In the genomic region with DNA sequence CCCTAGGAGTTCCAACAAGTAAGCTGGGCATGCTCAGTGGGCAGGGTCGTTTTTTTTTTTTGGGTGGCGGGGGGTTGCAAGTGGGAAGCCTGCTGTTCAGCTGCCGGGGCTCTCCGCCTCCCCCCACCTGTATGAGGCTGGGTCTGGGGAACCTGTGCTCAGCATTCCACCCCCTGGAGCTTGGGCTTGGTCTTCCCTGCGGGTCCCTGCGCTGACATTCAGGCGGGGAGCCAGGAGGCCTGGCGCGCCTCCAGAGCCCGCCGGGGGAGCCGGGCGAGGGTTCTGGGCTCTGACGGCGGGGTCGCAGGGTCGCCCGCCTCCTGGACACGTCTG, we compare ENCODE assay signal across 8 cellular contexts. TPM values are rescaled to one million over a fixed set of nuclear protein-coding genes. Genes with fewer than 3 reads are reported as not detected.
DNase-seq lines count a peak whose midpoint lies in the region; ATAC-seq and TF ChIP-seq lines count a peak whose summit lies in the region.

No MANE protein-coding gene starts in this region.

- peaks cover 47% of the 10 kb centered on the region for H3K4me1 Mint-ChIP-seq in stimulated activated naive CD8-positive, alpha-beta T cell treated with anti-CD3 and anti-CD28 coated beads, Interleukin-15, Interleukin-2, amounts not matched to agents 100 ng/mL and 50 ng/mL, for 24 hours (ENCODE audit: low read depth)
- peaks cover 34% of the 10 kb centered on the region for H3K4me1 Mint-ChIP-seq in activated CD4-positive, alpha-beta memory T cell treated with anti-CD3 and anti-CD28 coated beads for 36 hours (ENCODE audit: low read depth)

- peak overlapping the region; percentile 92 to 100 (median 99) for H3K27ac ChIP-seq in heart right ventricle

- no peaks in the 10 kb centered on the region for H3K9me3 Mint-ChIP-seq in stimulated activated naive CD8-positive, alpha-beta T cell treated with anti-CD3 and anti-CD28 coated beads, Interleukin-15, Interleukin-2, amounts not matched to agents 100 ng/mL and 50 ng/mL, for 24 hours
- H3K9me3 Mint-ChIP-seq in activated CD4-positive, alpha-beta memory T cell treated with anti-CD3 and anti-CD28 coated beads for 36 hours, result no peaks in the 10 kb centered on the region

- peak overlapping the region; percentile 61 for H3K27ac Mint-ChIP-seq in stimulated activated naive CD8-positive, alpha-beta T cell treated with anti-CD3 and anti-CD28 coated beads, Interleukin-15, Interleukin-2, amounts not matched to agents 100 ng/mL and 50 ng/mL, for 24 hours
- H3K27ac Mint-ChIP-seq in activated CD4-positive, alpha-beta memory T cell treated with anti-CD3 and anti-CD28 coated beads for 36 hours, result no peak overlapping the region

- CTCF ChIA-PET in activated CD4-positive, alpha-beta memory T cell treated with anti-CD3 and anti-CD28 coated beads for 36 hours (lab: Charles Lee), result no interaction called here

- H3K27me3 ChIP-seq in heart right ventricle, result no peaks in the 10 kb centered on the region
- no peaks in the 10 kb centered on the region for H3K27me3 ChIP-seq in skeletal muscle satellite cell (ENCODE audit: control insufficient read depth, insufficient read depth, low read length)

- H3K4me3 ChIP-seq in heart right ventricle (peak overlapping the region; percentile 45 to 92 (median 72)), skeletal muscle satellite cell (ENCODE audit: low read length) (peak overlapping the region; percentile 82)

- intact Hi-C loops in activated CD4-positive, alpha-beta memory T cell treated with anti-CD3 and anti-CD28 coated beads for 36 hours (cut with micrococcal nuclease), result loop anchor here (5.0 kb wide), 2 partner anchors 37 to 152 kb away; no protein-coding TSS in a partner anchor
- intact Hi-C loops in heart right ventricle (cut with DNase I), result loop anchor here in 6 of 10 donors (5.0 to 10.0 kb wide), 6 partner anchors 33 to 149 kb away; partner anchors contain the start of gene NR4A2 (in 1 of the 6)

- H3K9ac ChIP-seq in skeletal muscle satellite cell (ENCODE audit: low read depth, low read length), result peak overlapping the region; percentile 94

- H3K4me2 ChIP-seq in skeletal muscle satellite cell (ENCODE audit: low read length), result peak overlapping the region; percentile 86

- POLR2A ChIA-PET in activated CD4-positive, alpha-beta memory T cell treated with anti-CD3 and anti-CD28 coated beads for 36 hours (lab: Charles Lee), result interaction anchor here (0.9 to 2.6 kb wide), 2 partner anchors 35 to 101 kb away, joined by 3 to 12 read pairs; no protein-coding TSS in a partner anchor

- DNase-seq in stimulated activated naive CD8-positive, alpha-beta T cell treated with anti-CD3 and anti-CD28 coated beads, Interleukin-15, Interleukin-2, amounts not matched to agents 100 U/mL and 50 U/mL, for 24 hours, result no peak
- no peak for DNase-seq in activated CD4-positive, alpha-beta memory T cell treated with anti-CD3 and anti-CD28 coated beads for 36 hours
- no peak for DNase-seq in heart right ventricle
- DNase-seq in central memory CD4-positive, alpha-beta T cell, result no peak
- no peak for DNase-seq in NK-92 treated with Interleukin-12 subunit alpha and Interleukin-12 subunit beta, amount 100 ng/mL, for 24 hours (lab: John Stamatoyannopoulos, UW)

- H3K36me3 ChIP-seq in heart right ventricle (no peaks in the 10 kb centered on the region), skeletal muscle satellite cell (ENCODE audit: insufficient read depth, low read length) (no peaks in the 10 kb centered on the region)

- peaks cover 25% of the 10 kb centered on the region for H3K36me3 Mint-ChIP-seq in stimulated activated naive CD8-positive, alpha-beta T cell treated with anti-CD3 and anti-CD28 coated beads, Interleukin-15, Interleukin-2, amounts not matched to agents 100 ng/mL and 50 ng/mL, for 24 hours (ENCODE audit: low read depth)
- H3K36me3 Mint-ChIP-seq in activated CD4-positive, alpha-beta memory T cell treated with anti-CD3 and anti-CD28 coated beads for 36 hours, result peaks cover 4% of the 10 kb centered on the region

- no peak for ATAC-seq in stimulated activated naive CD8-positive, alpha-beta T cell treated with anti-CD3 and anti-CD28 coated beads, Interleukin-15, Interleukin-2, amounts not matched to agents 100 U/mL and 50 U/mL, for 24 hours
- ATAC-seq in heart right ventricle (peak in 5 of 8 donors; percentile 11 to 39 (median 37)), HG03520 (IDR thresholded peaks at IDR 0.05; ENCODE audit: unreplicated experiment) (no peak)

- H3K4me1 ChIP-seq in heart right ventricle (peaks cover 5 to 52% (median 24%) of the 10 kb centered on the region in 9 donors), skeletal muscle satellite cell (ENCODE audit: control insufficient read depth, insufficient read depth, low read length) (peaks cover 44% of the 10 kb centered on the region)

- no peaks in the 10 kb centered on the region for H3K9me3 ChIP-seq in heart right ventricle
- no peaks in the 10 kb centered on the region for H3K9me3 ChIP-seq in skeletal muscle satellite cell (replicated peaks; ENCODE audit: low read length)

- 3% methylated on average over 14 to 19 of the region's 19 CpGs for WGBS in heart right ventricle, 2 donors

- no peak for TF ChIP-seq CTCF in heart right ventricle (IDR thresholded peaks at IDR 0.05)

- H3K27me3 Mint-ChIP-seq in stimulated activated naive CD8-positive, alpha-beta T cell treated with anti-CD3 and anti-CD28 coated beads, Interleukin-15, Interleukin-2, amounts not matched to agents 100 ng/mL and 50 ng/mL, for 24 hours, result no peaks in the 10 kb centered on the region
- H3K27me3 Mint-ChIP-seq in activated CD4-positive, alpha-beta memory T cell treated with anti-CD3 and anti-CD28 coated beads for 36 hours, result no peaks in the 10 kb centered on the region

- peak overlapping the region; percentile 95 for H3K4me3 Mint-ChIP-seq in stimulated activated naive CD8-positive, alpha-beta T cell treated with anti-CD3 and anti-CD28 coated beads, Interleukin-15, Interleukin-2, amounts not matched to agents 100 ng/mL and 50 ng/mL, for 24 hours
- peak overlapping the region; percentile 32 for H3K4me3 Mint-ChIP-seq in activated CD4-positive, alpha-beta memory T cell treated with anti-CD3 and anti-CD28 coated beads for 36 hours

RNA-seq across cellular contexts. Expression of gene GPD2, which starts 0.8 kb away (rescaled TPM):
- 10 to 100 TPM; 27.3 to 28.6 TPM for total RNA-seq in activated CD4-positive, alpha-beta memory T cell treated with anti-CD3 and anti-CD28 coated beads for 36 hours
- total RNA-seq in heart right ventricle, result 10 to 100 TPM; 10.7 to 20.9 (median 15.5) TPM
- 1 to 10 TPM; 3.7 to 4.5 TPM for polyA plus RNA-seq in heart right ventricle
- total RNA-seq in skeletal muscle satellite cell (2012; rRNA removed), result 78.9 and 128 TPM in 2 replicates

Comparison
In these comparisons a context has a peak if more than half of its experiments do, and no peak if none do; other contexts are left out.
1. ATAC-seq: peak in heart right ventricle (5 of 8); none in stimulated activated naive CD8-positive, alpha-beta T cell treated with anti-CD3 and anti-CD28 coated beads, Interleukin-15, Interleukin-2, amounts not matched to agents 100 U/mL and 50 U/mL, for 24 hours (single experiment) and HG03520 (single experiment).